ENCODE assay signal across 1 cellular context in the genomic region with DNA sequence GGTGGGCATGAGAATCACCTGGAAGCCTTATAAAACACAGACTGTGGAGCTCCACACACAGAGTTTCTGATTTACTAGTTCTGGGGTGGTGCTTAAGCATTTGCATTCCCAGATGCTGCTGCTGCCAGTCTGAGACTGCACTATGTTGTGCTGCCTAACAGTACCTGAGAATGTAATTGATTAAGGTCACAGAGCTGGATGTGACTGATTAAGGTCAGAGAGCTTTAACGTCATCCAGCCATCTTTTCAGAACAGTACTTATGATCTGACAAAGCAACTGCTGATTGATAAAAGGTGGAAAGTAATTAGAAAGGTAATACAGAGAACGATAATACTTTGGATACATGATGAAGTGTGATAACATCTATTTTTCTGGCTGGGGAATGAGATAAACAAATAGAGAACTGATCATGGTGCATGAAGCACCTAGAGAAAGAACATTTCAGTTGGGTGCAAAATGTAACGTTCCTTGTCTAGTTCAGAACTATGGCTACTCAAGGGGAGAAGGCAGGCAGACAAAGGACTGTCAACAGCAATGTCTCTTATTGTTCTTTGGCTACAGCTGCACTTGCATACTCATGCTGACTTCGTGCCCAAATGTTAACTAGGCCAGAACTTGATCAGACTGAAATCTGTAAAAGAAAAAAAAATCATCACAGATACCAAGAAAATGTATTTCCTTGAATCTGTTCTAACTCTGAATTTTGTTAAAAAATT.
A peak's percentile ranks its signal among the peaks of the same experiment; 100 is the strongest.
TF ChIP-seq lines count a peak whose summit lies in the region.

No MANE protein-coding gene starts in this region.

TF ChIP-seq in K562, 482 proteins besides CTCF, POLR2A, EP300 and RAD21:
- TF ChIP-seq, protein P1, sequence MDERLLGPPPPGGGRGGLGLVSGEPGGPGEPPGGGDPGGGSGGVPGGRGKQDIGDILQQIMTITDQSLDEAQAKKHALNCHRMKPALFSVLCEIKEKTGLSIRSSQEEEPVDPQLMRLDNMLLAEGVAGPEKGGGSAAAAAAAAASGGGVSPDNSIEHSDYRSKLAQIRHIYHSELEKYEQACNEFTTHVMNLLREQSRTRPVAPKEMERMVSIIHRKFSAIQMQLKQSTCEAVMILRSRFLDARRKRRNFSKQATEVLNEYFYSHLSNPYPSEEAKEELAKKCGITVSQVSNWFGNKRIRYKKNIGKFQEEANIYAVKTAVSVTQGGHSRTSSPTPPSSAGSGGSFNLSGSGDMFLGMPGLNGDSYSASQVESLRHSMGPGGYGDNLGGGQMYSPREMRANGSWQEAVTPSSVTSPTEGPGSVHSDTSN (CRISPR knock-in tag; IDR thresholded peaks at IDR 0.05; ENCODE audit: low read depth): no peak
- TF ChIP-seq, protein P1 (tag; conservative IDR thresholded peaks at IDR 0.05; ENCODE audit: low read depth): no peak
- TF ChIP-seq SOX6 (IDR thresholded peaks at IDR 0.05) (peak; percentile 55), CBFA2T3 (IDR thresholded peaks at IDR 0.05) (peak; percentile 28; the same call in 1 of the 2 replicates)
